Comparison of ENCODE assay signal across 1 cellular context in the genomic region with DNA sequence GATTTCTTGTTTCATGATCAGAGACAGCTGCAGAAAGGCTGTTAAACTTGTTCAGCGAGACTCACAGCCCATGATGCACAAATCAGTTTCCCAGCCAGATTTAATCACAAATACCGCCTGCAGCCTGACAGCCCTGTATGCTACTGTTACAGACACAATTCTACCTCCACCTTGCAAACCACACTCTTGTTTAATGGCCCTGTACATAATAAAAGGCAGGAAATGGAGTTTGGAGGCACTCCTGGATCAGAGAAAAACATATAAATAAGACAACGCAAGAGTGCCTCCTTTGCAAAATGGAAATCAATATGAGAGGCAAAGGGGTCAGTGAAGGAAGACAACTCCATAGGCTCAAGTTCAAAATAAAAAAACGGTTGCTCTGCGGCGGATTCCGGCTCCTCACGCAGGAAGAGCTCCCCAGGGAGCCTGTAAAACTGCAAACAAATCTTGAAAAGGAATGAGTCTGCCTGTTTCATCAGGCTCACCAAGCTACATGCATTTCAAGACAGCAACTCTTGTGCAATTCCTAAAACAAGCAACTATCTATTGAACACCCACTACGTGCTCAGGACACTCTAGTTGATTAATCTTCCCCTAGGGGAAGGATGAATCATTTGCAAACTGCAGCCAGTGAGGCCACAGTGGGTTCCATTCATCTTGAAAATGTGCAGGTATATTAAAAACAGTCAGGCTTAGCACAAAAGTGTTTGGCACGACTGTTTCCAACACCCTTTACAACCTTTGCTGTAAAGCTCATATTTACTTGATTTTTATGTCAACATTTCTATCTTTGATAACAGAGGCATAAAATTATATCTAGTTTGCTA.
TF ChIP-seq lines count a peak whose summit lies in the region.

No MANE protein-coding gene starts in this region.

TF ChIP-seq in HepG2, 621 proteins besides CTCF, POLR2A, EP300 and RAD21 (continued from another document and continues in another):
- TF ChIP-seq, protein P1, sequence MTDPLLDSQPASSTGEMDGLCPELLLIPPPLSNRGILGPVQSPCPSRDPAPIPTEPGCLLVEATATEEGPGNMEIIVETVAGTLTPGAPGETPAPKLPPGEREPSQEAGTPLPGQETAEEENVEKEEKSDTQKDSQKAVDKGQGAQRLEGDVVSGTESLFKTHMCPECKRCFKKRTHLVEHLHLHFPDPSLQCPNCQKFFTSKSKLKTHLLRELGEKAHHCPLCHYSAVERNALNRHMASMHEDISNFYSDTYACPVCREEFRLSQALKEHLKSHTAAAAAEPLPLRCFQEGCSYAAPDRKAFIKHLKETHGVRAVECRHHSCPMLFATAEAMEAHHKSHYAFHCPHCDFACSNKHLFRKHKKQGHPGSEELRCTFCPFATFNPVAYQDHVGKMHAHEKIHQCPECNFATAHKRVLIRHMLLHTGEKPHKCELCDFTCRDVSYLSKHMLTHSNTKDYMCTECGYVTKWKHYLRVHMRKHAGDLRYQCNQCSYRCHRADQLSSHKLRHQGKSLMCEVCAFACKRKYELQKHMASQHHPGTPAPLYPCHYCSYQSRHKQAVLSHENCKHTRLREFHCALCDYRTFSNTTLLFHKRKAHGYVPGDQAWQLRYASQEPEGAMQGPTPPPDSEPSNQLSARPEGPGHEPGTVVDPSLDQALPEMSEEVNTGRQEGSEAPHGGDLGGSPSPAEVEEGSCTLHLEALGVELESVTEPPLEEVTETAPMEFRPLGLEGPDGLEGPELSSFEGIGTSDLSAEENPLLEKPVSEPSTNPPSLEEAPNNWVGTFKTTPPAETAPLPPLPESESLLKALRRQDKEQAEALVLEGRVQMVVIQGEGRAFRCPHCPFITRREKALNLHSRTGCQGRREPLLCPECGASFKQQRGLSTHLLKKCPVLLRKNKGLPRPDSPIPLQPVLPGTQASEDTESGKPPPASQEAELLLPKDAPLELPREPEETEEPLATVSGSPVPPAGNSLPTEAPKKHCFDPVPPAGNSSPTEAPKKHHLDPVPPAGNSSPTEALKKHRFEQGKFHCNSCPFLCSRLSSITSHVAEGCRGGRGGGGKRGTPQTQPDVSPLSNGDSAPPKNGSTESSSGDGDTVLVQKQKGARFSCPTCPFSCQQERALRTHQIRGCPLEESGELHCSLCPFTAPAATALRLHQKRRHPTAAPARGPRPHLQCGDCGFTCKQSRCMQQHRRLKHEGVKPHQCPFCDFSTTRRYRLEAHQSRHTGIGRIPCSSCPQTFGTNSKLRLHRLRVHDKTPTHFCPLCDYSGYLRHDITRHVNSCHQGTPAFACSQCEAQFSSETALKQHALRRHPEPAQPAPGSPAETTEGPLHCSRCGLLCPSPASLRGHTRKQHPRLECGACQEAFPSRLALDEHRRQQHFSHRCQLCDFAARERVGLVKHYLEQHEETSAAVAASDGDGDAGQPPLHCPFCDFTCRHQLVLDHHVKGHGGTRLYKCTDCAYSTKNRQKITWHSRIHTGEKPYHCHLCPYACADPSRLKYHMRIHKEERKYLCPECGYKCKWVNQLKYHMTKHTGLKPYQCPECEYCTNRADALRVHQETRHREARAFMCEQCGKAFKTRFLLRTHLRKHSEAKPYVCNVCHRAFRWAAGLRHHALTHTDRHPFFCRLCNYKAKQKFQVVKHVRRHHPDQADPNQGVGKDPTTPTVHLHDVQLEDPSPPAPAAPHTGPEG (CRISPR knock-in tag; IDR thresholded peaks at IDR 0.05): 0 out of 2 replicates have a peak, but pooled peaks have one; percentile 55
- TF ChIP-seq MIER3 (CRISPR knock-in tag; IDR thresholded peaks at IDR 0.05; ENCODE audit: borderline replicate concordance): peak; percentile 75; the same call in 1 of the 2 replicates
- TF ChIP-seq MIXL1 (CRISPR knock-in tag; IDR thresholded peaks at IDR 0.05): peak; percentile 88
- TF ChIP-seq RXRB (CRISPR knock-in tag; IDR thresholded peaks at IDR 0.05; ENCODE audit: borderline replicate concordance): peak; percentile 68
- no peak for TF ChIP-seq NFIB (CRISPR knock-in tag; IDR thresholded peaks at IDR 0.05; ENCODE audit: borderline replicate concordance)
- TF ChIP-seq PHF20 (CRISPR knock-in tag; IDR thresholded peaks at IDR 0.05): no peak
- TF ChIP-seq KAT8 (CRISPR knock-in tag; IDR thresholded peaks at IDR 0.05): peak; percentile 59
- peak; percentile 29; the same call in 1 of the 2 replicates for TF ChIP-seq ZNF136 (CRISPR knock-in tag; IDR thresholded peaks at IDR 0.05; ENCODE audit: low read depth)
- no peak for TF ChIP-seq RORA (CRISPR knock-in tag; IDR thresholded peaks at IDR 0.05)
- TF ChIP-seq SALL1 (CRISPR knock-in tag; IDR thresholded peaks at IDR 0.05): peak; percentile 79
- TF ChIP-seq, protein P2, sequence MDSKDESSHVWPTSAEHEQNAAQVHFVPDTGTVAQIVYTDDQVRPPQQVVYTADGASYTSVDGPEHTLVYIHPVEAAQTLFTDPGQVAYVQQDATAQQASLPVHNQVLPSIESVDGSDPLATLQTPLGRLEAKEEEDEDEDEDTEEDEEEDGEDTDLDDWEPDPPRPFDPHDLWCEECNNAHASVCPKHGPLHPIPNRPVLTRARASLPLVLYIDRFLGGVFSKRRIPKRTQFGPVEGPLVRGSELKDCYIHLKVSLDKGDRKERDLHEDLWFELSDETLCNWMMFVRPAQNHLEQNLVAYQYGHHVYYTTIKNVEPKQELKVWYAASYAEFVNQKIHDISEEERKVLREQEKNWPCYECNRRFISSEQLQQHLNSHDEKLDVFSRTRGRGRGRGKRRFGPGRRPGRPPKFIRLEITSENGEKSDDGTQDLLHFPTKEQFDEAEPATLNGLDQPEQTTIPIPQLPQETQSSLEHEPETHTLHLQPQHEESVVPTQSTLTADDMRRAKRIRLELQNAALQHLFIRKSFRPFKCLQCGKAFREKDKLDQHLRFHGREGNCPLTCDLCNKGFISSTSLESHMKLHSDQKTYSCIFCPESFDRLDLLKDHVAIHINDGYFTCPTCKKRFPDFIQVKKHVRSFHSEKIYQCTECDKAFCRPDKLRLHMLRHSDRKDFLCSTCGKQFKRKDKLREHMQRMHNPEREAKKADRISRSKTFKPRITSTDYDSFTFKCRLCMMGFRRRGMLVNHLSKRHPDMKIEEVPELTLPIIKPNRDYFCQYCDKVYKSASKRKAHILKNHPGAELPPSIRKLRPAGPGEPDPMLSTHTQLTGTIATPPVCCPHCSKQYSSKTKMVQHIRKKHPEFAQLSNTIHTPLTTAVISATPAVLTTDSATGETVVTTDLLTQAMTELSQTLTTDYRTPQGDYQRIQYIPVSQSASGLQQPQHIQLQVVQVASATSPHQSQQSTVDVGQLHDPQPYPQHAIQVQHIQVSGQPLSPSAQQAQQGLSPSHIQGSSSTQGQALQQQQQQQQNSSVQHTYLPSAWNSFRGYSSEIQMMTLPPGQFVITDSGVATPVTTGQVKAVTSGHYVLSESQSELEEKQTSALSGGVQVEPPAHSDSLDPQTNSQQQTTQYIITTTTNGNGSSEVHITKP (CRISPR knock-in tag; IDR thresholded peaks at IDR 0.05; ENCODE audit: low read depth): peak; percentile 83
- TF ChIP-seq, protein P3, sequence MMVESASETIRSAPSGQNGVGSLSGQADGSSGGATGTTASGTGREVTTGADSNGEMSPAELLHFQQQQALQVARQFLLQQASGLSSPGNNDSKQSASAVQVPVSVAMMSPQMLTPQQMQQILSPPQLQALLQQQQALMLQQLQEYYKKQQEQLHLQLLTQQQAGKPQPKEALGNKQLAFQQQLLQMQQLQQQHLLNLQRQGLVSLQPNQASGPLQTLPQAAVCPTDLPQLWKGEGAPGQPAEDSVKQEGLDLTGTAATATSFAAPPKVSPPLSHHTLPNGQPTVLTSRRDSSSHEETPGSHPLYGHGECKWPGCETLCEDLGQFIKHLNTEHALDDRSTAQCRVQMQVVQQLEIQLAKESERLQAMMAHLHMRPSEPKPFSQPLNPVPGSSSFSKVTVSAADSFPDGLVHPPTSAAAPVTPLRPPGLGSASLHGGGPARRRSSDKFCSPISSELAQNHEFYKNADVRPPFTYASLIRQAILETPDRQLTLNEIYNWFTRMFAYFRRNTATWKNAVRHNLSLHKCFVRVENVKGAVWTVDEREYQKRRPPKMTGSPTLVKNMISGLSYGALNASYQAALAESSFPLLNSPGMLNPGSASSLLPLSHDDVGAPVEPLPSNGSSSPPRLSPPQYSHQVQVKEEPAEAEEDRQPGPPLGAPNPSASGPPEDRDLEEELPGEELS (CRISPR knock-in tag; IDR thresholded peaks at IDR 0.05): peak; percentile 88
- no peak for TF ChIP-seq THYN1 (CRISPR knock-in tag; IDR thresholded peaks at IDR 0.05; ENCODE audit: borderline replicate concordance, low read depth)
- 0 out of 2 replicates have a peak, but pooled peaks have one; percentile 64 for TF ChIP-seq SNAPC2 (CRISPR knock-in tag; IDR thresholded peaks at IDR 0.05)
- TF ChIP-seq, protein P4, sequence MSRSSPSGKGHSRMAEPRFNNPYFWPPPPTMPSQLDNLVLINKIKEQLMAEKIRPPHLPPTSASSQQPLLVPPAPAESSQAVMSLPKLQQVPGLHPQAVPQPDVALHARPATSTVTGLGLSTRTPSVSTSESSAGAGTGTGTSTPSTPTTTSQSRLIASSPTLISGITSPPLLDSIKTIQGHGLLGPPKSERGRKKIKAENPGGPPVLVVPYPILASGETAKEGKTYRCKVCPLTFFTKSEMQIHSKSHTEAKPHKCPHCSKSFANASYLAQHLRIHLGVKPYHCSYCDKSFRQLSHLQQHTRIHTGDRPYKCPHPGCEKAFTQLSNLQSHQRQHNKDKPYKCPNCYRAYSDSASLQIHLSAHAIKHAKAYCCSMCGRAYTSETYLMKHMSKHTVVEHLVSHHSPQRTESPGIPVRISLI (CRISPR knock-in tag; IDR thresholded peaks at IDR 0.05; ENCODE audit: borderline replicate concordance): peak; percentile 76
- TF ChIP-seq MAZ (IDR thresholded peaks at IDR 0.05; ENCODE audit: borderline replicate concordance, low read depth, low read length): no peak
- TF ChIP-seq MAZ (CRISPR knock-in tag; IDR thresholded peaks at IDR 0.05; ENCODE audit: low read depth): no peak
- TF ChIP-seq, protein P5, sequence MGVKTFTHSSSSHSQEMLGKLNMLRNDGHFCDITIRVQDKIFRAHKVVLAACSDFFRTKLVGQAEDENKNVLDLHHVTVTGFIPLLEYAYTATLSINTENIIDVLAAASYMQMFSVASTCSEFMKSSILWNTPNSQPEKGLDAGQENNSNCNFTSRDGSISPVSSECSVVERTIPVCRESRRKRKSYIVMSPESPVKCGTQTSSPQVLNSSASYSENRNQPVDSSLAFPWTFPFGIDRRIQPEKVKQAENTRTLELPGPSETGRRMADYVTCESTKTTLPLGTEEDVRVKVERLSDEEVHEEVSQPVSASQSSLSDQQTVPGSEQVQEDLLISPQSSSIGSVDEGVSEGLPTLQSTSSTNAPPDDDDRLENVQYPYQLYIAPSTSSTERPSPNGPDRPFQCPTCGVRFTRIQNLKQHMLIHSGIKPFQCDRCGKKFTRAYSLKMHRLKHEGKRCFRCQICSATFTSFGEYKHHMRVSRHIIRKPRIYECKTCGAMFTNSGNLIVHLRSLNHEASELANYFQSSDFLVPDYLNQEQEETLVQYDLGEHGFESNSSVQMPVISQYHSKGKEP (CRISPR knock-in tag; IDR thresholded peaks at IDR 0.05): no peak
- peak; percentile 98 for TF ChIP-seq ZMYM2 (CRISPR knock-in tag; IDR thresholded peaks at IDR 0.05)
- no peak for TF ChIP-seq TP53 (CRISPR knock-in tag; conservative IDR thresholded peaks at IDR 0.05)
- TF ChIP-seq, protein P6, sequence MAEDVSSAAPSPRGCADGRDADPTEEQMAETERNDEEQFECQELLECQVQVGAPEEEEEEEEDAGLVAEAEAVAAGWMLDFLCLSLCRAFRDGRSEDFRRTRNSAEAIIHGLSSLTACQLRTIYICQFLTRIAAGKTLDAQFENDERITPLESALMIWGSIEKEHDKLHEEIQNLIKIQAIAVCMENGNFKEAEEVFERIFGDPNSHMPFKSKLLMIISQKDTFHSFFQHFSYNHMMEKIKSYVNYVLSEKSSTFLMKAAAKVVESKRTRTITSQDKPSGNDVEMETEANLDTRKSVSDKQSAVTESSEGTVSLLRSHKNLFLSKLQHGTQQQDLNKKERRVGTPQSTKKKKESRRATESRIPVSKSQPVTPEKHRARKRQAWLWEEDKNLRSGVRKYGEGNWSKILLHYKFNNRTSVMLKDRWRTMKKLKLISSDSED (CRISPR knock-in tag; IDR thresholded peaks at IDR 0.05): no peak
- peak; percentile 71; the same call in 1 of the 2 replicates for TF ChIP-seq JUND (CRISPR knock-in tag; IDR thresholded peaks at IDR 0.05)
- TF ChIP-seq, protein P7, sequence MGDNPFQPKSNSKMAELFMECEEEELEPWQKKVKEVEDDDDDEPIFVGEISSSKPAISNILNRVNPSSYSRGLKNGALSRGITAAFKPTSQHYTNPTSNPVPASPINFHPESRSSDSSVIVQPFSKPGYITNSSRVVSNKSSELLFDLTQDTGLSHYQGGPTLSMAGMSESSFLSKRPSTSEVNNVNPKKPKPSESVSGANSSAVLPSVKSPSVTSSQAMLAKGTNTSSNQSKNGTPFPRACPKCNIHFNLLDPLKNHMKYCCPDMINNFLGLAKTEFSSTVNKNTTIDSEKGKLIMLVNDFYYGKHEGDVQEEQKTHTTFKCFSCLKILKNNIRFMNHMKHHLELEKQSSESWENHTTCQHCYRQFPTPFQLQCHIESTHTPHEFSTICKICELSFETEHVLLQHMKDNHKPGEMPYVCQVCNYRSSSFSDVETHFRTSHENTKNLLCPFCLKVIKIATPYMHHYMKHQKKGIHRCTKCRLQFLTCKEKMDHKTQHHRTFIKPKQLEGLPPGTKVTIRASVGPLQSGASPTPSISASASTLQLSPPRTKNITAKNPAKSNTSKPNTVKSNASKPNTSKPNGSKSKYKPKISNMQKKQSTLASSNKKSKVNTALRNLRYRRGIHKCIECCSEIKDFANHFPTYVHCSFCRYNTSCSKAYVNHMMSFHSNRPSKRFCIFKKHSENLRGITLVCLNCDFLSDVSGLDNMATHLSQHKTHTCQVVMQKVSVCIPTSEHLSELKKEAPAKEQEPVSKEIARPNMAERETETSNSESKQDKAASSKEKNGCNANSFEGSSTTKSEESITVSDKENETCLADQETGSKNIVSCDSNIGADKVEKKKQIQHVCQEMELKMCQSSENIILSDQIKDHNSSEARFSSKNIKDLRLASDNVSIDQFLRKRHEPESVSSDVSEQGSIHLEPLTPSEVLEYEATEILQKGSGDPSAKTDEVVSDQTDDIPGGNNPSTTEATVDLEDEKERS (CRISPR knock-in tag; IDR thresholded peaks at IDR 0.05): 0 out of 2 replicates have a peak, but pooled peaks have one; percentile 72
- peak; percentile 19; the same call in 1 of the 2 replicates for TF ChIP-seq DPF2 (CRISPR knock-in tag; IDR thresholded peaks at IDR 0.05; ENCODE audit: borderline replicate concordance, low read depth)
- no peak for TF ChIP-seq NCOA5 (CRISPR knock-in tag; IDR thresholded peaks at IDR 0.05)
- peak; percentile 99 for TF ChIP-seq CEBPG (CRISPR knock-in tag; IDR thresholded peaks at IDR 0.05)
